Comparison of ENCODE assay signal across 20 cellular contexts in genomic region chr22:48907591-48907990, GRCh38.
DNase-seq lines count a peak whose midpoint lies in the region; ATAC-seq, FAIRE-seq and TF ChIP-seq lines count a peak whose summit lies in the region.
"Had no signal": no experiment of that assay in that cellular context is flagged by ENCODE, and none has a peak within 500 bp of the region (broad histone marks: within the 10 kb centered on the region; RNA-seq: fewer than 3 reads in every experiment).

No MANE protein-coding gene starts in this region.

- H3K79me2 ChIP-seq in K562 (ENCODE audit: control insufficient read depth, insufficient read depth, low read length), result no peaks in the 10 kb centered on the region

- H3K4me3 Mint-ChIP-seq in type B pancreatic cell, result no peak overlapping the region
- H3K4me3 Mint-ChIP-seq: CD4-positive, CD25-positive, alpha-beta regulatory T cell; CD8-positive, alpha-beta memory T cell had no signal

- H3K36me3 Mint-ChIP-seq in type B pancreatic cell, result no peaks in the 10 kb centered on the region
- H3K36me3 Mint-ChIP-seq: CD4-positive, CD25-positive, alpha-beta regulatory T cell; CD8-positive, alpha-beta memory T cell had no signal

- H3K27ac ChIP-seq in K562 (ENCODE audit: extremely low read depth, low read depth, low read length) (no peak overlapping the region), coronary artery (no peak overlapping the region), colonic mucosa (no peak overlapping the region)
- H3K27ac ChIP-seq: GM23248 had no signal

- intact Hi-C loops in K562 (cut with micrococcal nuclease) (no loop called here), colonic mucosa (cut with DNase I) (no loop called here)

- H3K27me3 ChIP-seq in K562 (ENCODE audit: control insufficient read depth in 2 of 2, insufficient read depth in 2 of 2, low read length in 2 of 2), result peaks cover 0 to 4% of the 10 kb centered on the region in 2 experiments; a peak in 2 of 5 replicates
- H3K27me3 ChIP-seq in colonic mucosa, result no peaks in the 10 kb centered on the region
- H3K27me3 ChIP-seq: BE2C had no signal

- H3K27ac Mint-ChIP-seq in type B pancreatic cell, result no peak overlapping the region
- H3K27ac Mint-ChIP-seq: CD4-positive, CD25-positive, alpha-beta regulatory T cell had no signal

- no peaks in the 10 kb centered on the region for H3K4me1 Mint-ChIP-seq in type B pancreatic cell (ENCODE audit: unreplicated experiment)

- TF ChIP-seq RAD21 in K562 (CRISPR knock-in tag; conservative IDR thresholded peaks at IDR 0.05 in 1 of 2, IDR thresholded peaks at IDR 0.05 in 1 of 2), result no peak

- H3K4me1 ChIP-seq in K562 (replicated peaks in 1 of 2; ENCODE audit: control insufficient read depth in 2 of 2, insufficient read depth in 2 of 2, low read length in 2 of 2) (no peaks in the 10 kb centered on the region), colonic mucosa (no peaks in the 10 kb centered on the region)
- H3K4me1 ChIP-seq: BE2C, HAP-1 had no signal

- no peak for FAIRE-seq in K562 (lab: Jason Lieb, UNC)
- FAIRE-seq: A204.1, G401.6, GM12891 had no signal

- no peak for ATAC-seq in K562

- no peak for TF ChIP-seq POLR2A in K562 (conservative IDR thresholded peaks at IDR 0.05)

- no peak overlapping the region for H3K4me3 ChIP-seq in K562
- no peak overlapping the region for H3K4me3 ChIP-seq in coronary artery
- H3K4me3 ChIP-seq in colonic mucosa, result no peak overlapping the region
- H3K4me3 ChIP-seq: GM23248, HAP-1 had no signal

- no TSS peak for BruUV-seq in K562 (replicated peaks; lab: Mats Ljungman, UMichigan)

- H3K9me3 Mint-ChIP-seq in type B pancreatic cell, result no peaks in the 10 kb centered on the region
- H3K9me3 Mint-ChIP-seq: CD8-positive, alpha-beta memory T cell had no signal

- H4K20me1 ChIP-seq in K562 (replicated peaks; ENCODE audit: control insufficient read depth, insufficient read depth, low read length), result no peaks in the 10 kb centered on the region

- no peak overlapping the region for H3K9ac ChIP-seq in K562 (ENCODE audit: insufficient read depth in 1 of 2, low read depth in 2 of 2, low read length in 2 of 2)
- H3K9ac ChIP-seq in colonic mucosa (ENCODE audit: low read depth in 2 of 2, low read length in 2 of 2), result no peak overlapping the region
- H3K9ac ChIP-seq: GM23248 had no signal

- no peaks in the 10 kb centered on the region for H3K9me1 ChIP-seq in K562 (ENCODE audit: control insufficient read depth, insufficient read depth, low read length)

- no peak overlapping the region for H3K4me2 ChIP-seq in K562 (ENCODE audit: insufficient read depth, low read length)

- H3K27me3 Mint-ChIP-seq in type B pancreatic cell, result peaks cover 22% of the 10 kb centered on the region
- H3K27me3 Mint-ChIP-seq: CD4-positive, CD25-positive, alpha-beta regulatory T cell had no signal

- DNase-seq in K562 (ENCODE audit: extremely low read depth in 1 of 4, low spot score in 3 of 4), result no peak
- peak; percentile 29 for DNase-seq in coronary artery (ENCODE audit: low spot score)
- DNase-seq in mesenteric fat pad (ENCODE audit: low spot score), result peak; percentile 81
- DNase-seq in type B pancreatic cell (ENCODE audit: extremely low spot score, unreplicated experiment), result peak; percentile 24
- DNase-seq in hepatic stellate cell (ENCODE audit: low spot score), result no peak
- DNase-seq in NCI-H2171 (lab: John Stamatoyannopoulos, UW), result no peak
- DNase-seq in colonic mucosa, result no peak
- DNase-seq: ACHN; BE2C; C1 segment of cervical spinal cord; CD4-positive, CD25-positive, alpha-beta regulatory T cell; CD8-positive, alpha-beta memory T cell; COR-L47; DMS 273 treated with DMSO at 0.1 percent for 48 hours; DMS53; GM23248 had no signal

- TF ChIP-seq CTCF in K562 (IDR thresholded peaks at IDR 0.05 in 2 of 3, conservative IDR thresholded peaks at IDR 0.05 in 1 of 3; ENCODE audit: insufficient read depth in 2 of 3, low read depth in 1 of 3, low read length in 3 of 3) (no peak), coronary artery (IDR thresholded peaks at IDR 0.05) (no peak), type B pancreatic cell (conservative IDR thresholded peaks at IDR 0.05) (no peak), colonic mucosa (IDR thresholded peaks at IDR 0.05) (no peak)

- CTCF ChIA-PET in K562 (lab: Yijun Ruan, JAX; ENCODE audit: low intra/inter-chr PET ratio), result no interaction called here

- 4% methylated on average over 11 of the region's 14 CpGs for WGBS in K562 (ENCODE audit: insufficient coverage, low coverage, missing lambda C conversion rate)

- H3K36me3 ChIP-seq in K562 (ENCODE audit: control insufficient read depth, insufficient read depth, low read length) (no peaks in the 10 kb centered on the region), colonic mucosa (no peaks in the 10 kb centered on the region)
- H3K36me3 ChIP-seq: BE2C, HAP-1 had no signal

- POLR2A ChIA-PET in K562 (lab: Yijun Ruan, JAX), result no interaction called here

- no peak overlapping the region for H2AFZ ChIP-seq in K562 (ENCODE audit: low read depth, low read length)
- H2AFZ ChIP-seq: GM23248 had no signal

- no peaks in the 10 kb centered on the region for H3K9me3 ChIP-seq in K562 (replicated peaks; ENCODE audit: control insufficient read depth, insufficient read depth, low read depth, low read length)
- no peaks in the 10 kb centered on the region for H3K9me3 ChIP-seq in colonic mucosa
- H3K9me3 ChIP-seq: BE2C, HAP-1 had no signal

- TF ChIP-seq EP300 in K562 (IDR thresholded peaks at IDR 0.05; ENCODE audit: low read length), result no peak

- in situ Hi-C loops in K562 (cut with MboI), result no loop called here

TF ChIP-seq in K562, 482 proteins besides CTCF, POLR2A, EP300 and RAD21:
- TF ChIP-seq TCF15 (CRISPR knock-in tag; IDR thresholded peaks at IDR 0.05) (no peak), SRF (CRISPR knock-in tag; IDR thresholded peaks at IDR 0.05) (no peak), TFE3 (CRISPR knock-in tag; IDR thresholded peaks at IDR 0.05) (peak; percentile 46), RAD51 (IDR thresholded peaks at IDR 0.05; ENCODE audit: borderline replicate concordance, low read depth) (0 out of 2 replicates have a peak, but pooled peaks have one; percentile 29), SMARCE1 (IDR thresholded peaks at IDR 0.05) (no peak)

Comparison
In these comparisons a context has a peak if more than half of its experiments do, and no peak if none do; other contexts are left out.
1. DNase-seq: peak in coronary artery (single experiment), mesenteric fat pad (single experiment) and type B pancreatic cell (single experiment); none in K562 (0 of 4), hepatic stellate cell (single experiment), NCI-H2171 (single experiment) and colonic mucosa (single experiment).